ENCODE assay signal across 11 cellular contexts in the genomic region with DNA sequence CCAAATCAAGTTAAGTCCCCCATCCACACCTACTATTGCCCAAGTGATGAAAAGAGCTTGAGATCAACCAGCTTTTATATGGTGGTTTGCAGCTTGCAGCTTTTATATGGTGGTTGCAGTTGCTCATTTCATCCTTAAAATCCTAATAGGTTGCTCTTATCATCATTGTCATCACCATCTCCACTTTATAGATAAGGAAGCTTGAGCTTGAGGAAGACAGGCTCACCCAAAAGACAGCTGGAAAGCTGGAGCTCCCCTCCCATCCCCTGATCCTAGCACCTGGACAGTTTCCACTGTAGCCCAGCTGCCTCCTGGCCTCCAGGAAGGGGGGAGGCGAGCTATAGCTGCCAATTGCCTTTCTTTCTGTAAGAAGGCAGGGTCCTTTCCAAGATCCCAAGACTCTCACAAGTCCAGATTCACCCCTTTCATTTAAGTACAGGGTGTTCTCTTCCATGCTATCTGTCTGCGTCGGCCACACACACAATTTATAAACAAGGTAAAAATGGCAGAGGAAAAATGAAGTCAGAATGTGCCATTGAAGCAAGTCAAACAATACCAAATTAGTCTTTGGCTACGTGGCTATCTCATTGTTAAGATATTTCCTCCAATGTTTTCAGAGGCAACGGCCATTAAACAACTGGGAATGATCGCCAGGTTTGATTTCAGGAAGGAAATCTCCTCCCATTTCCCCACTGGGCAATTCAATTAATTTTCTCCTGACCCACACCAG.
DNase-seq lines count a peak whose midpoint lies in the region; ATAC-seq, FAIRE-seq and TF ChIP-seq lines count a peak whose summit lies in the region.
"Had no signal": no experiment of that assay in that cellular context is flagged by ENCODE, and none has a peak within 500 bp of the region (broad histone marks: within the 10 kb centered on the region; RNA-seq: fewer than 3 reads in every experiment).

No MANE protein-coding gene starts in this region.

- WGBS in body of pancreas, 2 donors, result 40 to 49% methylated on average over 6 of the region's 6 CpGs

- TF ChIP-seq CTCF in LNCaP clone FGC (IDR thresholded peaks at IDR 0.05; ENCODE audit: control insufficient read depth, extremely low read depth, insufficient read depth), result no peak
- TF ChIP-seq CTCF in body of pancreas (IDR thresholded peaks at IDR 0.05), result no peak
- no peak for TF ChIP-seq CTCF in kidney (IDR thresholded peaks at IDR 0.05; ENCODE audit: borderline replicate concordance, extremely low read depth, insufficient read depth)

- ATAC-seq in body of pancreas, result peak; percentile 40
- no peak for ATAC-seq in GM19395 (IDR thresholded peaks at IDR 0.05; ENCODE audit: unreplicated experiment)
- ATAC-seq in HG03139 (IDR thresholded peaks at IDR 0.05; ENCODE audit: unreplicated experiment), result no peak
- ATAC-seq: Panc1 had no signal

- H3K4me1 ChIP-seq in body of pancreas, result no peaks in the 10 kb centered on the region
- H3K4me1 ChIP-seq in kidney (ENCODE audit: control insufficient read depth in 1 of 2, insufficient read depth in 1 of 2, low read depth in 1 of 2, low read length in 2 of 2), result peaks cover 14 to 19% of the 10 kb centered on the region in 2 donors

- H3K9me3 ChIP-seq in body of pancreas, result no peaks in the 10 kb centered on the region
- H3K9me3 ChIP-seq in kidney (ENCODE audit: control insufficient read depth in 1 of 2, low read length in 2 of 2), result no peaks in the 10 kb centered on the region

- FAIRE-seq in kidney (lab: Jason Lieb, UNC) (no peak), frontal cortex (lab: Jason Lieb, UNC) (no peak)

- H3K36me3 ChIP-seq in body of pancreas (replicated peaks in 1 of 2; ENCODE audit: insufficient read depth in 1 of 2, low read depth in 2 of 2) (no peaks in the 10 kb centered on the region), kidney (ENCODE audit: control insufficient read depth in 1 of 2, insufficient read depth in 2 of 2, low read length in 2 of 2) (no peaks in the 10 kb centered on the region)

- intact Hi-C loops in body of pancreas (cut with DNase I) (loop anchor here (5.0 kb wide), 1 partner anchor 90 kb away; no protein-coding TSS in a partner anchor), kidney (cut with DNase I) (no loop called here)

- H3K27ac ChIP-seq in body of pancreas, result peak overlapping the region in 2 of 4 donors; percentile 23 to 50
- peak overlapping the region; percentile 70 to 76 for H3K27ac ChIP-seq in kidney (ENCODE audit: low read depth in 2 of 2, low read length in 2 of 2)
- H3K27ac ChIP-seq in skin epidermis, result peak overlapping the region in 20 of 21 experiments; percentile 7 to 80 (median 64)

- no peak for TF ChIP-seq POLR2A in body of pancreas (IDR thresholded peaks at IDR 0.05)

- H3K27me3 ChIP-seq in body of pancreas, result no peaks in the 10 kb centered on the region

- H3K9ac ChIP-seq in kidney (ENCODE audit: low read length in 2 of 2), result no peak overlapping the region

- DNase-seq in LNCaP clone FGC (ENCODE audit: low read depth) (peak; percentile 69), body of pancreas (no peak), kidney (no peak), NCI-H2081 treated with DMSO at 0.1 percent for 48 hours (lab: John Stamatoyannopoulos, UW) (no peak), frontal cortex (ENCODE audit: low spot score in 2 of 2) (no peak)
- DNase-seq: Calu3, NCI-H1417 treated with DMSO at 0.1 percent for 48 hours had no signal

- H3K4me3 ChIP-seq in LNCaP clone FGC (ENCODE audit: low read depth, low read length) (no peak overlapping the region), body of pancreas (no peak overlapping the region), kidney (ENCODE audit: low read length in 2 of 2) (no peak overlapping the region), skin epidermis (no peak overlapping the region)
